In genomic region chr5:32261198-32261597, GRCh38 we compare ENCODE assay signal across 7 cellular contexts. TPM values are rescaled to one million over a fixed set of nuclear protein-coding genes. Genes with fewer than 3 reads are reported as not detected.
A peak's percentile ranks its signal among the peaks of the same experiment; 100 is the strongest.
DNase-seq lines count a peak whose midpoint lies in the region; ATAC-seq and TF ChIP-seq lines count a peak whose summit lies in the region.

No MANE protein-coding gene starts in this region.

- H3K4me3 ChIP-seq in ovary, result no peak overlapping the region

- no peaks in the 10 kb centered on the region for H3K27me3 Mint-ChIP-seq in T-helper 1 cell treated with Interleukin-12 subunit alpha and Interleukin-12 subunit beta and Interleukin-4 antibody, amounts not matched to agents 30 μg/mL and 1 μg/mL, for 36 hours (ENCODE audit: low read depth)

- no peak for TF ChIP-seq CTCF in ovary (IDR thresholded peaks at IDR 0.05)

- TF ChIP-seq POLR2A in ovary (IDR thresholded peaks at IDR 0.05), result no peak

- peak overlapping the region; percentile 52 to 55 for H3K27ac ChIP-seq in ovary

- no peak for TF ChIP-seq EP300 in ovary (IDR thresholded peaks at IDR 0.05)

- peaks cover 3% of the 10 kb centered on the region for H3K4me1 ChIP-seq in ovary (ENCODE audit: insufficient read depth)

- no peak for DNase-seq in ovary
- no peak for DNase-seq in NCI-H82 treated with DMSO at 0.1 percent for 48 hours (lab: John Stamatoyannopoulos, UW; ENCODE audit: unreplicated experiment)
- no peak for DNase-seq in dedifferentiated amniotic fluid mesenchymal stem cell (ENCODE audit: extremely low spot score)
- no peak for DNase-seq in DMS79 (lab: John Stamatoyannopoulos, UW)

- 52 to 69% (median 65%) methylated on average over 2 of the region's 2 CpGs for WGBS in ovary, 3 donors

- peaks cover 11% of the 10 kb centered on the region for H3K4me1 Mint-ChIP-seq in T-helper 1 cell treated with Interleukin-12 subunit alpha and Interleukin-12 subunit beta and Interleukin-4 antibody, amounts not matched to agents 30 μg/mL and 1 μg/mL, for 36 hours (ENCODE audit: low read depth)

- no peaks in the 10 kb centered on the region for H3K36me3 ChIP-seq in ovary

- H3K36me3 Mint-ChIP-seq in T-helper 1 cell treated with Interleukin-12 subunit alpha and Interleukin-12 subunit beta and Interleukin-4 antibody, amounts not matched to agents 30 μg/mL and 1 μg/mL, for 36 hours (ENCODE audit: low read depth), result peaks cover 61% of the 10 kb centered on the region

- H3K27me3 ChIP-seq in ovary, result no peaks in the 10 kb centered on the region

- H3K4me3 Mint-ChIP-seq in T-helper 1 cell treated with Interleukin-12 subunit alpha and Interleukin-12 subunit beta and Interleukin-4 antibody, amounts not matched to agents 30 μg/mL and 1 μg/mL, for 36 hours, result no peak overlapping the region

- no peaks in the 10 kb centered on the region for H3K9me3 Mint-ChIP-seq in T-helper 1 cell treated with Interleukin-12 subunit alpha and Interleukin-12 subunit beta and Interleukin-4 antibody, amounts not matched to agents 30 μg/mL and 1 μg/mL, for 36 hours

- H3K27ac Mint-ChIP-seq in T-helper 1 cell treated with Interleukin-12 subunit alpha and Interleukin-12 subunit beta and Interleukin-4 antibody, amounts not matched to agents 30 μg/mL and 1 μg/mL, for 36 hours, result peak overlapping the region; percentile 43

- ATAC-seq in GM18909 (IDR thresholded peaks at IDR 0.05; ENCODE audit: poor library complexity, unreplicated experiment) (peak; percentile 84), HG02642 (IDR thresholded peaks at IDR 0.05; ENCODE audit: poor library complexity, unreplicated experiment) (peak; percentile 88)

- H3K9me3 ChIP-seq in ovary, result no peaks in the 10 kb centered on the region

- intact Hi-C loops in ovary (cut with DNase I), result no loop called here

RNA-seq across cellular contexts. Expression of gene MTMR12, which starts 51.5 kb away (rescaled TPM):
- 10 to 100 TPM; 33.1 to 39.0 (median 36.1) TPM for total RNA-seq in ovary
- polyA plus RNA-seq in ovary, result 10 to 100 TPM; 14.9 to 26.2 TPM
